22 cellular contexts compared by ENCODE assay signal in the genomic region with DNA sequence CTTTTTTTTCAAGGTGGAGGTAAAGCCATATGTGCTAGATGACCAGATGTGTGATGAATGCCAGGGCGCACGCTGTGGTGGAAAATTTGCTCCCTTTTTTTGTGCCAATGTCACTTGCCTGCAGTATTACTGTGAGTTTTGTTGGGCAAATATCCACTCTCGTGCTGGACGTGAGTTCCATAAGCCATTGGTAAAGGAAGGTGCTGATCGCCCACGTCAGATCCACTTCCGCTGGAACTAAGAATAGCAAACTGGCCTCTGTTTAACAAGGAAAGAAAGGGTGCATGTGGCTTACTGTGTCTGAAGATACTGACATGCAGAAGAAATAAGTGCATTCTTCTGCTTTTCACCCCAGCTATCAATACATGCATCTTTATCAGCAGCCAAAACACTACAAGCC.
"Had no signal": no experiment of that assay in that cellular context is flagged by ENCODE, and none has a peak within 500 bp of the region (broad histone marks: within the 10 kb centered on the region; RNA-seq: fewer than 3 reads in every experiment).

No MANE protein-coding gene starts in this region.

- H3K36me3 ChIP-seq: ovary had no signal

- ATAC-seq: activated CD8-positive, alpha-beta T cell treated with anti-CD3 and anti-CD28 coated beads for 36 hours; left lobe of liver; naive thymus-derived CD4-positive, alpha-beta T cell; stimulated activated effector memory CD8-positive, alpha-beta T cell treated with anti-CD3 and anti-CD28 coated beads, Interleukin-12 subunit alpha, Interleukin-12 subunit beta, amount 100 ng/mL, for 72 hours had no signal

- H3K27ac Mint-ChIP-seq: activated B cell treated with CpG ODN at 0.5 μM for 24 hours; activated CD8-positive, alpha-beta T cell treated with anti-CD3 and anti-CD28 coated beads for 36 hours; activated naive CD4-positive, alpha-beta T cell treated with anti-CD3 and anti-CD28 coated beads for 36 hours; activated T-cell treated with anti-CD3 and anti-CD28 coated beads, Interleukin-2, amount 50 U/mL, for 24 hours; activated T-helper 2 cell treated with anti-CD3 and anti-CD28 coated beads, Interferon-gamma antibody, Interleukin-2, Interleukin-4, amounts not matched to agents 10 μg/mL and 5 μg/mL and 100 μg/mL, durations not matched to agents 14 hours and 24 hours and 36 hours; naive thymus-derived CD4-positive, alpha-beta T cell; stimulated activated effector memory CD8-positive, alpha-beta T cell treated with anti-CD3 and anti-CD28 coated beads, Interleukin-12 subunit alpha, Interleukin-12 subunit beta, amount 100 ng/mL, for 72 hours had no signal

- H3K27me3 ChIP-seq: foreskin keratinocyte, ovary, sigmoid colon, stomach had no signal

- H3K27me3 Mint-ChIP-seq: activated B cell treated with CpG ODN at 0.5 μM for 24 hours; activated CD8-positive, alpha-beta T cell treated with anti-CD3 and anti-CD28 coated beads for 36 hours; activated T-cell treated with anti-CD3 and anti-CD28 coated beads, Interleukin-2, amount 50 U/mL, for 24 hours; naive thymus-derived CD4-positive, alpha-beta T cell had no signal

- H3K9me3 Mint-ChIP-seq: activated B cell treated with CpG ODN at 0.5 μM for 24 hours; activated CD8-positive, alpha-beta T cell treated with anti-CD3 and anti-CD28 coated beads for 36 hours; activated naive CD4-positive, alpha-beta T cell treated with anti-CD3 and anti-CD28 coated beads for 36 hours; activated T-cell treated with anti-CD3 and anti-CD28 coated beads, Interleukin-2, amount 50 U/mL, for 24 hours; activated T-helper 2 cell treated with anti-CD3 and anti-CD28 coated beads, Interferon-gamma antibody, Interleukin-2, Interleukin-4, amounts not matched to agents 10 μg/mL and 5 μg/mL and 100 μg/mL, durations not matched to agents 14 hours and 24 hours and 36 hours; endodermal cell; naive thymus-derived CD4-positive, alpha-beta T cell; stimulated activated effector memory CD8-positive, alpha-beta T cell treated with anti-CD3 and anti-CD28 coated beads, Interleukin-12 subunit alpha, Interleukin-12 subunit beta, amount 100 ng/mL, for 72 hours had no signal

- H3K27ac ChIP-seq: epithelial cell of prostate, foreskin keratinocyte, ovary, sigmoid colon, stomach had no signal

- H3K9me3 ChIP-seq: ovary, sigmoid colon, stomach had no signal

- H3K4me3 Mint-ChIP-seq: activated B cell treated with CpG ODN at 0.5 μM for 24 hours; activated CD8-positive, alpha-beta T cell treated with anti-CD3 and anti-CD28 coated beads for 36 hours; activated naive CD4-positive, alpha-beta T cell treated with anti-CD3 and anti-CD28 coated beads for 36 hours; activated T-cell treated with anti-CD3 and anti-CD28 coated beads, Interleukin-2, amount 50 U/mL, for 24 hours; endodermal cell; naive thymus-derived CD4-positive, alpha-beta T cell; stimulated activated effector memory CD8-positive, alpha-beta T cell treated with anti-CD3 and anti-CD28 coated beads, Interleukin-12 subunit alpha, Interleukin-12 subunit beta, amount 100 ng/mL, for 72 hours had no signal

- H3K4me1 Mint-ChIP-seq: activated B cell treated with CpG ODN at 0.5 μM for 24 hours; endodermal cell; stimulated activated effector memory CD8-positive, alpha-beta T cell treated with anti-CD3 and anti-CD28 coated beads, Interleukin-12 subunit alpha, Interleukin-12 subunit beta, amount 100 ng/mL, for 72 hours had no signal

- DNase-seq: activated B cell treated with CpG ODN at 0.5 μM for 24 hours; activated CD4-positive, alpha-beta T cell treated with anti-CD3 and anti-CD28 coated beads for 4 hours; activated CD8-positive, alpha-beta T cell treated with anti-CD3 and anti-CD28 coated beads for 36 hours; activated naive CD4-positive, alpha-beta T cell treated with anti-CD3 and anti-CD28 coated beads for 36 hours; activated T-cell treated with anti-CD3 and anti-CD28 coated beads, Interleukin-2, amount 50 U/mL, for 24 hours; endodermal cell; glutamatergic neuron; hypothalamus; islet precursor cell; mesenchymal stem cell; naive thymus-derived CD4-positive, alpha-beta T cell; ovary; sigmoid colon; stimulated activated CD4-positive, alpha-beta T cell treated with anti-CD3 and anti-CD28 coated beads, Interleukin-4, amount 100 ng/mL, for 24 hours; stomach; SW 1271; T-helper 2 cell had no signal

- H3K4me3 ChIP-seq: ovary, sigmoid colon, stomach had no signal
